1 cellular context compared by ENCODE assay signal in genomic region chr12:110102255-110102654, GRCh38.
TF ChIP-seq lines count a peak whose summit lies in the region.

No MANE protein-coding gene starts in this region.

TF ChIP-seq in K562, 482 proteins besides CTCF, POLR2A, EP300 and RAD21 (continued from another document and continues in another):
- TF ChIP-seq HOMEZ (CRISPR knock-in tag; IDR thresholded peaks at IDR 0.05) (no peak), RERE (CRISPR knock-in tag; IDR thresholded peaks at IDR 0.05; ENCODE audit: borderline replicate concordance) (no peak), OTX1 (CRISPR knock-in tag; IDR thresholded peaks at IDR 0.05) (no peak), MCM2 (IDR thresholded peaks at IDR 0.05; ENCODE audit: low read depth) (no peak), SAFB (IDR thresholded peaks at IDR 0.05; ENCODE audit: borderline replicate concordance, low read depth, low read length) (no peak), RBM14 (IDR thresholded peaks at IDR 0.05; ENCODE audit: borderline replicate concordance, insufficient read depth, low read depth, low read length) (no peak), ZNF444 (CRISPR knock-in tag; IDR thresholded peaks at IDR 0.05) (no peak), DEAF1 (CRISPR knock-in tag; IDR thresholded peaks at IDR 0.05) (no peak), MCM5 (IDR thresholded peaks at IDR 0.05; ENCODE audit: low read depth) (no peak), FOXK1 (CRISPR knock-in tag; IDR thresholded peaks at IDR 0.05; ENCODE audit: borderline replicate concordance) (no peak), SRSF3 (IDR thresholded peaks at IDR 0.05; ENCODE audit: insufficient read depth, low read length) (no peak), MECOM (CRISPR knock-in tag; IDR thresholded peaks at IDR 0.05) (no peak), FOSL1 (tag; conservative IDR thresholded peaks at IDR 0.05) (no peak), RREB1 (CRISPR knock-in tag; IDR thresholded peaks at IDR 0.05) (no peak), AFF1 (IDR thresholded peaks at IDR 0.05; ENCODE audit: low read depth in 1 of 2, partially characterized antibody in 2 of 2) (no peak), FOXJ3 (CRISPR knock-in tag; IDR thresholded peaks at IDR 0.05) (no peak), TAF9B (IDR thresholded peaks at IDR 0.05; ENCODE audit: partially characterized antibody) (no peak), ZNF57 (CRISPR knock-in tag; IDR thresholded peaks at IDR 0.05) (no peak), ZFP91 (CRISPR knock-in tag; IDR thresholded peaks at IDR 0.05) (no peak), GATAD2B (IDR thresholded peaks at IDR 0.05; ENCODE audit: borderline replicate concordance) (no peak), KLF1 (tag; IDR thresholded peaks at IDR 0.05) (no peak), ZC3H4 (CRISPR knock-in tag; IDR thresholded peaks at IDR 0.05; ENCODE audit: borderline replicate concordance) (no peak), CBX5 (IDR thresholded peaks at IDR 0.05; ENCODE audit: borderline replicate concordance, low read depth) (no peak), NFIC (IDR thresholded peaks at IDR 0.05) (no peak), NR2C1 (IDR thresholded peaks at IDR 0.05) (no peak; the same call in 1 of the 2 replicates), NR2C1 (tag; IDR thresholded peaks at IDR 0.05) (no peak), JUND (IDR thresholded peaks at IDR 0.05; ENCODE audit: borderline replicate concordance, low read depth, low read length) (no peak), JUND (tag; IDR thresholded peaks at IDR 0.05; ENCODE audit: borderline replicate concordance, low read depth, low read length) (no peak), ZNF311 (CRISPR knock-in tag; IDR thresholded peaks at IDR 0.05) (no peak), NFE2L1 (tag; IDR thresholded peaks at IDR 0.05; ENCODE audit: borderline replicate concordance, low read depth) (no peak), NR1H2 (CRISPR knock-in tag; IDR thresholded peaks at IDR 0.05) (no peak), KDM2B (CRISPR knock-in tag; IDR thresholded peaks at IDR 0.05) (no peak), ZNF175 (CRISPR knock-in tag; IDR thresholded peaks at IDR 0.05; ENCODE audit: low read depth) (no peak), SRSF7 (optimal IDR thresholded peaks at IDR 0.05; ENCODE audit: low read depth, low read length) (no peak), ZBTB9 (CRISPR knock-in tag; IDR thresholded peaks at IDR 0.05) (no peak), ZKSCAN8 (CRISPR knock-in tag; IDR thresholded peaks at IDR 0.05) (no peak), BDP1 (IDR thresholded peaks at IDR 0.05; ENCODE audit: insufficient read depth, insufficient read length) (no peak), NFE2 (IDR thresholded peaks at IDR 0.05; ENCODE audit: low read depth) (no peak), CCNT2 (IDR thresholded peaks at IDR 0.05; ENCODE audit: borderline replicate concordance, extremely low read depth, insufficient read length, low read depth, low read length) (no peak)
